Comparison of ENCODE assay signal across 28 cellular contexts in the genomic region with DNA sequence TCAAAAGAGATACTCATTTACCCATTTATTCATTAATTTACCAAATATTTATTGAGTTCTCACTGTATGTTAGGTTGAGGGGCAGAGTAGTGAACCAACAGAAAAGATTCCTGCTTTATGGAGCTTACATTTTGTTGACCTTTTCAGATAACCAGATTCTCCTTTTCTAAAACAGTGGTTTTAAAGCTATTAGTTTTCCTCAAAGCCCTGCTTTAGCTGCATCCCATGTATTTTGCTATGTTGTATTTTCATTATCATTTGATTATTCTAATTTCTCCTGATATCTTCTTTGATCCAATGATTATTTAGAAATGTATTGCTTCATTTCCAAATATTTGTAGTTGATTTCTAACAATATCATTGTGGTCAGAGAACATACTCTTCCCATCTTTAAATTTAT.
"Had no signal": no experiment of that assay in that cellular context is flagged by ENCODE, and none has a peak within 500 bp of the region (broad histone marks: within the 10 kb centered on the region; RNA-seq: fewer than 3 reads in every experiment).

No MANE protein-coding gene starts in this region.

- H3K4me3 Mint-ChIP-seq: stimulated activated effector memory CD8-positive, alpha-beta T cell treated with anti-CD3 and anti-CD28 coated beads, Interleukin-12 subunit alpha, Interleukin-12 subunit beta, amount 100 ng/mL, for 72 hours; stimulated activated memory B cell treated with anti-CD40 and anti-IgM and Interleukin-4, amounts not matched to agents 10 μg/mL and 1 μg/mL and 100 μg/mL, for 72 hours; stimulated activated naive CD8-positive, alpha-beta T cell treated with anti-CD3 and anti-CD28 coated beads, Interleukin-15, amount 100 ng/mL, for 72 hours; stimulated activated naive CD8-positive, alpha-beta T cell treated with anti-CD3 and anti-CD28 coated beads, Interleukin-15, Interleukin-2, amounts not matched to agents 100 ng/mL and 50 ng/mL, for 24 hours; type B pancreatic cell had no signal

- H3K27me3 Mint-ChIP-seq: type B pancreatic cell had no signal

- H3K4me3 ChIP-seq: stomach, suprapubic skin, testis, thoracic aorta, thyroid gland, tibial artery, tibial nerve, transverse colon, upper lobe of left lung, upper lobe of right lung, uterus, vagina had no signal

- H3K36me3 Mint-ChIP-seq: stimulated activated effector memory CD8-positive, alpha-beta T cell treated with anti-CD3 and anti-CD28 coated beads, Interleukin-12 subunit alpha, Interleukin-12 subunit beta, amount 100 ng/mL, for 72 hours; stimulated activated memory B cell treated with anti-CD40 and anti-IgM and Interleukin-4, amounts not matched to agents 10 μg/mL and 1 μg/mL and 100 μg/mL, for 72 hours had no signal

- H3K27me3 ChIP-seq: stomach, suprapubic skin, testis, thyroid gland, tibial artery, tibial nerve, transverse colon, upper lobe of left lung, upper lobe of right lung, uterus, vagina had no signal

- H3K36me3 ChIP-seq: suprapubic skin, thoracic aorta, thyroid gland, tibial artery, tibial nerve, transverse colon, uterus had no signal

- H3K27ac Mint-ChIP-seq: stimulated activated effector memory CD8-positive, alpha-beta T cell treated with anti-CD3 and anti-CD28 coated beads, Interleukin-12 subunit alpha, Interleukin-12 subunit beta, amount 100 ng/mL, for 72 hours; stimulated activated memory B cell treated with anti-CD40 and anti-IgM and Interleukin-4, amounts not matched to agents 10 μg/mL and 1 μg/mL and 100 μg/mL, for 72 hours; stimulated activated naive CD8-positive, alpha-beta T cell treated with anti-CD3 and anti-CD28 coated beads, Interleukin-15, amount 100 ng/mL, for 72 hours; stimulated activated naive CD8-positive, alpha-beta T cell treated with anti-CD3 and anti-CD28 coated beads, Interleukin-15, Interleukin-2, amounts not matched to agents 100 ng/mL and 50 ng/mL, for 24 hours; type B pancreatic cell had no signal

- H3K9me3 Mint-ChIP-seq: type B pancreatic cell had no signal

- H3K9me3 ChIP-seq: suprapubic skin, testis, thyroid gland had no signal

- DNase-seq: stimulated activated CD4-positive, alpha-beta T cell treated with anti-CD3 and anti-CD28 coated beads, Interleukin-2, amount 100 ng/mL, for 48 hours; stimulated activated CD4-positive, alpha-beta T cell treated with anti-CD3 and anti-CD28 coated beads, Interleukin-4, amount 100 ng/mL, for 1 hour; stimulated activated CD4-positive, alpha-beta T cell treated with anti-CD3 and anti-CD28 coated beads, Interleukin-4, amount 100 ng/mL, for 24 hours; stimulated activated CD4-positive, alpha-beta T cell treated with anti-CD3 and anti-CD28 coated beads, Interleukin-4, amount 100 ng/mL, for 4 hours; stimulated activated CD8-positive, alpha-beta memory T cell treated with anti-CD3 and anti-CD28 coated beads, Interleukin-4, amount 100 ng/mL, for 48 hours; stimulated activated naive CD4-positive, alpha-beta T cell; stimulated activated naive CD4-positive, alpha-beta T cell treated with Interleukin-2 at 50 U/mL for 16 hours; stimulated activated naive CD8-positive, alpha-beta T cell treated with anti-CD3 and anti-CD28 coated beads, Interleukin-15, amount 100 ng/mL, for 72 hours; stimulated activated naive CD8-positive, alpha-beta T cell treated with anti-CD3 and anti-CD28 coated beads, Interleukin-15, Interleukin-2, amounts not matched to agents 100 U/mL and 50 U/mL, for 24 hours; stomach; substantia nigra; testis; thyroid gland; tibial artery; transverse colon; trophoblast cell; upper lobe of left lung; upper lobe of right lung; uterus had no signal

- H3K4me1 ChIP-seq: suprapubic skin, testis, tibial artery, transverse colon, upper lobe of left lung, upper lobe of right lung, uterus, vagina had no signal

- H3K27ac ChIP-seq: stomach, suprapubic skin, testis, thoracic aorta, thyroid gland, tibial artery, tibial nerve, transverse colon, upper lobe of left lung, upper lobe of right lung, uterus, vagina had no signal

- H3K4me1 Mint-ChIP-seq: stimulated activated effector memory CD8-positive, alpha-beta T cell treated with anti-CD3 and anti-CD28 coated beads, Interleukin-12 subunit alpha, Interleukin-12 subunit beta, amount 100 ng/mL, for 72 hours; stimulated activated memory B cell treated with anti-CD40 and anti-IgM and Interleukin-4, amounts not matched to agents 10 μg/mL and 1 μg/mL and 100 μg/mL, for 72 hours; stimulated activated naive CD8-positive, alpha-beta T cell treated with anti-CD3 and anti-CD28 coated beads, Interleukin-15, amount 100 ng/mL, for 72 hours had no signal

- FAIRE-seq: urothelium cell line had no signal

- ATAC-seq: stimulated activated effector memory CD8-positive, alpha-beta T cell treated with anti-CD3 and anti-CD28 coated beads, Interleukin-12 subunit alpha, Interleukin-12 subunit beta, amount 100 ng/mL, for 72 hours; stimulated activated memory B cell treated with anti-CD40 and anti-IgM and Interleukin-4, amounts not matched to agents 10 μg/mL and 1 μg/mL and 100 μg/mL, for 72 hours; stimulated activated naive CD8-positive, alpha-beta T cell treated with anti-CD3 and anti-CD28 coated beads, Interleukin-15, amount 100 ng/mL, for 72 hours; stimulated activated naive CD8-positive, alpha-beta T cell treated with anti-CD3 and anti-CD28 coated beads, Interleukin-15, Interleukin-2, amounts not matched to agents 100 U/mL and 50 U/mL, for 24 hours; upper lobe of right lung had no signal
